Comparison of ENCODE assay signal across 1 cellular context in the genomic region with DNA sequence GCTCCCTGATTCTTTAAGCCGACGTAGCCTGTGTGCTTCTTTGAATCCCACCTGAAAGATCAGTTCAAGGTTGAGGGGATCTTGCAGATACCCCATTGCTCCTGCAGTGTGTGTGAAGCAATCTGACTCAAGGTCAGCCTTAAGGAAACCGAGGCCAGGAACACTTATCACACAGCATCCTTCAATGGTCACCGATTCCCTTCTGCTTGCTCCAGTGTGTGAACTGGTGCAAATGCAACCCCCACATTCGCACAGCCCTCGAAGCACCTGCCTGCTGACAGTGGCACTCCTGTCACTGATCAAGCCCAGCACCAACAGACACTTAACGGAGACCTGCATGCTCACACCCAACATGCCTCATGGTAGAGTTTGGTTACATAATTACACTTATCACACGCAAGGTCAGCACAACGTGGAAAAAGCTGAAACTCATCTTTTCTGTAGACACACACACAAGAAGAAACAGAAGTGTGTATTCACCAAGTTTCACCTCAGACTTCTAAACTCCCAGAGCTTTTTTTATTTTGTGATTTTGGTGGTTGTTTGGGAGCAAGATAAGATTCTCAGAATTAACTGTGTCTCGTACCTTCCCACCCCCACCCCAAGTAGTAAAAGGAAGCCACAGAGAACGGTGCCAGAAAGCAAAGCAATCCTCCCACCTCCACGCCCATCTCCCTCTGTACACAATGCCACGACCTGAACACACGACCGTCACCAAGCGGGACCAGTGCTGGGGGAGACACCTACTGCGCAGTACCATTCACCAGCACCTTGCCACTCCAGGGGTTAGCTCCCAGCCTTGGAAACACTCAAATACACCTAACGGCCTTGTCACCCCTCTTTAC.
A peak's percentile ranks its signal among the peaks of the same experiment; 100 is the strongest.
TF ChIP-seq lines count a peak whose summit lies in the region.

No MANE protein-coding gene starts in this region.

TF ChIP-seq in GM23338, 12 proteins besides CTCF, POLR2A, EP300 and RAD21:
- 0 out of 2 replicates have a peak, but pooled peaks have one; percentile 18 for TF ChIP-seq POLR2AphosphoS5 (IDR thresholded peaks at IDR 0.05; ENCODE audit: low read depth)
- TF ChIP-seq, protein P1, sequence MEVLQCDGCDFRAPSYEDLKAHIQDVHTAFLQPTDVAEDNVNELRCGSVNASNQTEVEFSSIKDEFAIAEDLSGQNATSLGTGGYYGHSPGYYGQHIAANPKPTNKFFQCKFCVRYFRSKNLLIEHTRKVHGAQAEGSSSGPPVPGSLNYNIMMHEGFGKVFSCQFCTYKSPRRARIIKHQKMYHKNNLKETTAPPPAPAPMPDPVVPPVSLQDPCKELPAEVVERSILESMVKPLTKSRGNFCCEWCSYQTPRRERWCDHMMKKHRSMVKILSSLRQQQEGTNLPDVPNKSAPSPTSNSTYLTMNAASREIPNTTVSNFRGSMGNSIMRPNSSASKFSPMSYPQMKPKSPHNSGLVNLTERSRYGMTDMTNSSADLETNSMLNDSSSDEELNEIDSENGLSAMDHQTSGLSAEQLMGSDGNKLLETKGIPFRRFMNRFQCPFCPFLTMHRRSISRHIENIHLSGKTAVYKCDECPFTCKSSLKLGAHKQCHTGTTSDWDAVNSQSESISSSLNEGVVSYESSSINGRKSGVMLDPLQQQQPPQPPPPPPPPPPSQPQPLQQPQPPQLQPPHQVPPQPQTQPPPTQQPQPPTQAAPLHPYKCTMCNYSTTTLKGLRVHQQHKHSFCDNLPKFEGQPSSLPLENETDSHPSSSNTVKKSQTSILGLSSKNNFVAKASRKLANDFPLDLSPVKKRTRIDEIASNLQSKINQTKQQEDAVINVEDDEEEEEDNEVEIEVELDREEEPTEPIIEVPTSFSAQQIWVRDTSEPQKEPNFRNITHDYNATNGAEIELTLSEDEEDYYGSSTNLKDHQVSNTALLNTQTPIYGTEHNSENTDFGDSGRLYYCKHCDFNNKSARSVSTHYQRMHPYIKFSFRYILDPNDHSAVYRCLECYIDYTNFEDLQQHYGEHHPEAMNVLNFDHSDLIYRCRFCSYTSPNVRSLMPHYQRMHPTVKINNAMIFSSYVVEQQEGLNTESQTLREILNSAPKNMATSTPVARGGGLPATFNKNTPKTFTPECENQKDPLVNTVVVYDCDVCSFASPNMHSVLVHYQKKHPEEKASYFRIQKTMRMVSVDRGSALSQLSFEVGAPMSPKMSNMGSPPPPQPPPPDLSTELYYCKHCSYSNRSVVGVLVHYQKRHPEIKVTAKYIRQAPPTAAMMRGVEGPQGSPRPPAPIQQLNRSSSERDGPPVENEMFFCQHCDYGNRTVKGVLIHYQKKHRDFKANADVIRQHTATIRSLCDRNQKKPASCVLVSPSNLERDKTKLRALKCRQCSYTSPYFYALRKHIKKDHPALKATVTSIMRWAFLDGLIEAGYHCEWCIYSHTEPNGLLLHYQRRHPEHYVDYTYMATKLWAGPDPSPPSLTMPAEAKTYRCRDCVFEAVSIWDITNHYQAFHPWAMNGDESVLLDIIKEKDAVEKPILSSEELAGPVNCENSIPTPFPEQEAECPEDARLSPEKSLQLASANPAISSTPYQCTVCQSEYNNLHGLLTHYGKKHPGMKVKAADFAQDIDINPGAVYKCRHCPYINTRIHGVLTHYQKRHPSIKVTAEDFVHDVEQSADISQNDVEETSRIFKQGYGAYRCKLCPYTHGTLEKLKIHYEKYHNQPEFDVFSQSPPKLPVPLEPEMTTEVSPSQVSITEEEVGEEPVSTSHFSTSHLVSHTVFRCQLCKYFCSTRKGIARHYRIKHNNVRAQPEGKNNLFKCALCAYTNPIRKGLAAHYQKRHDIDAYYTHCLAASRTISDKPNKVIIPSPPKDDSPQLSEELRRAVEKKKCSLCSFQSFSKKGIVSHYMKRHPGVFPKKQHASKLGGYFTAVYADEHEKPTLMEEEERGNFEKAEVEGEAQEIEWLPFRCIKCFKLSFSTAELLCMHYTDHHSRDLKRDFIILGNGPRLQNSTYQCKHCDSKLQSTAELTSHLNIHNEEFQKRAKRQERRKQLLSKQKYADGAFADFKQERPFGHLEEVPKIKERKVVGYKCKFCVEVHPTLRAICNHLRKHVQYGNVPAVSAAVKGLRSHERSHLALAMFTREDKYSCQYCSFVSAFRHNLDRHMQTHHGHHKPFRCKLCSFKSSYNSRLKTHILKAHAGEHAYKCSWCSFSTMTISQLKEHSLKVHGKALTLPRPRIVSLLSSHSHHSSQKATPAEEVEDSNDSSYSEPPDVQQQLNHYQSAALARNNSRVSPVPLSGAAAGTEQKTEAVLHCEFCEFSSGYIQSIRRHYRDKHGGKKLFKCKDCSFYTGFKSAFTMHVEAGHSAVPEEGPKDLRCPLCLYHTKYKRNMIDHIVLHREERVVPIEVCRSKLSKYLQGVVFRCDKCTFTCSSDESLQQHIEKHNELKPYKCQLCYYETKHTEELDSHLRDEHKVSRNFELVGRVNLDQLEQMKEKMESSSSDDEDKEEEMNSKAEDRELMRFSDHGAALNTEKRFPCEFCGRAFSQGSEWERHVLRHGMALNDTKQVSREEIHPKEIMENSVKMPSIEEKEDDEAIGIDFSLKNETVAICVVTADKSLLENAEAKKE (CRISPR knock-in tag; IDR thresholded peaks at IDR 0.05) = no peak
TF ChIP-seq in GM23338: peak in this region for 1.
